In the genomic region with DNA sequence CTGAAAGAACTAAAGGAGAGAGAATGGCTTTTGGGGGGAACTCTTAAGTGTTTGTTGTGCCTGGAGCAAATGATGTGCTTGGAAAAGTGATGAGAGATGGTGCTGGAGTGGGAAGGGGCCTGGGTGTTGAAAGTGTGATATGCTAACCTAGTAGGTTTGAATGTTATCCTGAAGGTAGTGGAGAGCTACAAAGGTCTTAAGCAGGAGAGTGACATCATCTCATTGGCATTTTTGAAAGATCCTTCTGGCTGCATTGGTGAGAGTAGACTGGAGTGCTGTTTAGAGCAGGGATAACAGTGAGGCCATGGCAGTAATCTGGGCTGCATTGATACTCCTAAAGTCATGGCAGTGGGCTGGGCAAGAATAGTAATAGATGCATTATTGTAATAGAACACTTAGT, we compare ENCODE assay signal across 12 cellular contexts. TPM values are rescaled to one million over a fixed set of nuclear protein-coding genes. Genes with fewer than 3 reads are reported as not detected.
DNase-seq lines count a peak whose midpoint lies in the region; ATAC-seq lines count a peak whose summit lies in the region.
"Had no signal": no experiment of that assay in that cellular context is flagged by ENCODE, and none has a peak within 500 bp of the region (broad histone marks: within the 10 kb centered on the region; RNA-seq: fewer than 3 reads in every experiment).

No MANE protein-coding gene starts in this region.

- ATAC-seq in naive B cell (ENCODE audit: low read depth in 2 of 2) (no peak), GM18861 (IDR thresholded peaks at IDR 0.05; ENCODE audit: unreplicated experiment) (no peak)

- peaks cover 46 to 80% (median 57%) of the 10 kb centered on the region in 3 donors for H3K4me1 Mint-ChIP-seq in naive B cell

- H3K9me3 Mint-ChIP-seq in naive B cell: no peaks in the 10 kb centered on the region

- no peaks in the 10 kb centered on the region for H3K27me3 Mint-ChIP-seq in naive B cell

- H3K4me3 Mint-ChIP-seq in naive B cell: no peak overlapping the region

- H3K36me3 Mint-ChIP-seq in naive B cell: peaks cover 22 to 26% of the 10 kb centered on the region in 2 donors

- DNase-seq in DMS79 treated with DMSO at 0.1 percent for 48 hours (lab: John Stamatoyannopoulos, UW): peak; percentile 81
- peak; percentile 21 for DNase-seq in HuH-7 (ENCODE audit: low spot score)
- DNase-seq in dermis blood vessel endothelial cell: peak; percentile 26
- DNase-seq in naive B cell: no peak
- DNase-seq in NCI-H526 treated with DMSO at 0.1 percent for 48 hours (lab: John Stamatoyannopoulos, UW): no peak
- DNase-seq in NCI-H187 treated with DMSO at 0.1 percent for 48 hours (lab: John Stamatoyannopoulos, UW): no peak
- no peak for DNase-seq in retina
- DNase-seq: activated T-cell treated with anti-CD3 and anti-CD28 coated beads, Interleukin-2, amount 50 U/mL, for 48 hours; glutamatergic neuron; NCI-H510A; substantia nigra had no signal

- H3K27ac Mint-ChIP-seq in naive B cell: peak overlapping the region; percentile 51 to 91 (median 74)

RNA-seq across cellular contexts. Expression of gene MDM4, which starts 44.4 kb away (rescaled TPM):
- total RNA-seq in dermis blood vessel endothelial cell: 19.3 and 30.8 TPM in 2 replicates
- 10 to 100 TPM; 12.6 to 50.8 (median 28.2) TPM for polyA plus RNA-seq in naive B cell (ENCODE audit: low read depth in 6 of 6)

Comparison
In these comparisons a context has a peak if more than half of its experiments do, and no peak if none do; other contexts are left out.
1. DNase-seq: peak in DMS79 treated with DMSO at 0.1 percent for 48 hours (single experiment), HuH-7 (single experiment) and dermis blood vessel endothelial cell (single experiment); none in naive B cell (single experiment), NCI-H526 treated with DMSO at 0.1 percent for 48 hours (single experiment), NCI-H187 treated with DMSO at 0.1 percent for 48 hours (single experiment) and retina (single experiment).